Comparison of ENCODE assay signal across 1 cellular context in the genomic region with DNA sequence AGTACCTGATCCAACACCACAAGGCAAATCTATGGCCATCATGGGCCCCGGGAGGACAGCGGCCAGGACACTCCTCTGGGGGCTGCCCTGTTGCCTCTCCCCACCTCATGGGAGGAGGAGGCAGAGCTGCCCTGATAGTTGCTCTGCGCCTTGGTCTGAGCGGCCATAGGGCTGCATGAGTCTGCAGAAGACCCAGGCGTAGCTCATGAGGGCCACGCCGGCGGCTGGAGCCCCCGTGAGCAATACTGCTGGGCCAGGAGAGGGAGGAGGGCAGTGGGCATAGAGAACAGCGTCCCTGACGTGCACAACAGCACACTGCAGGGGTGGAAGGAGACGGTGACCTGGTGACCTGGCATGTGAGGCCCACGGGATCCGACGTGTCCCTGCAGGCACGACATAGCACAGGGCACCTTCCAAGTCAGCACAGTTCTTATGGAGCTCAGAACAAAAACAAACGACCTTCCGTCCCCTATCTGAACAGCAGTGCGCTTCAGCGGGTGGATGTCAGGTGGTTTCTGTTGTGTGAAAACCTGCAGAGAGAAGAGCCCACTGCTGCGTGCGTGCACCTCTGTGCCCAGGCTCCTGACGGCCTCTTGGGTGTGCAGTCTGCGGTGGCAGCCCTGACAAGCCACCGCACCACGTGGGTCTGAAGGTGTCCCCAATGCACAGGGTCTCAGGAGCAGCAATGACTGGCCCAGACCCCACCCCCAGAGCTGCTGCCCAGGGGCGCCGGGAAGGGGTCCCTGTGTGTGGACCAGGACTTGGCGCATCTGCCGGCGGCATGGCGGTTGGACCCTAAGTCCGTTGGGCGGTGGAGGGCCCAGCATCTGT.
TF ChIP-seq lines count a peak whose summit lies in the region.

No MANE protein-coding gene starts in this region.

TF ChIP-seq in H1, 55 proteins besides CTCF, POLR2A, EP300 and RAD21:
- TF ChIP-seq SAP30 (IDR thresholded peaks at IDR 0.05; ENCODE audit: insufficient read depth, insufficient replicate concordance, low read length) (no peak), POLR2AphosphoS5 (IDR thresholded peaks at IDR 0.05; ENCODE audit: low read depth, low read length) (peak; percentile 34; the same call in 1 of the 2 replicates)
